In the genomic region with DNA sequence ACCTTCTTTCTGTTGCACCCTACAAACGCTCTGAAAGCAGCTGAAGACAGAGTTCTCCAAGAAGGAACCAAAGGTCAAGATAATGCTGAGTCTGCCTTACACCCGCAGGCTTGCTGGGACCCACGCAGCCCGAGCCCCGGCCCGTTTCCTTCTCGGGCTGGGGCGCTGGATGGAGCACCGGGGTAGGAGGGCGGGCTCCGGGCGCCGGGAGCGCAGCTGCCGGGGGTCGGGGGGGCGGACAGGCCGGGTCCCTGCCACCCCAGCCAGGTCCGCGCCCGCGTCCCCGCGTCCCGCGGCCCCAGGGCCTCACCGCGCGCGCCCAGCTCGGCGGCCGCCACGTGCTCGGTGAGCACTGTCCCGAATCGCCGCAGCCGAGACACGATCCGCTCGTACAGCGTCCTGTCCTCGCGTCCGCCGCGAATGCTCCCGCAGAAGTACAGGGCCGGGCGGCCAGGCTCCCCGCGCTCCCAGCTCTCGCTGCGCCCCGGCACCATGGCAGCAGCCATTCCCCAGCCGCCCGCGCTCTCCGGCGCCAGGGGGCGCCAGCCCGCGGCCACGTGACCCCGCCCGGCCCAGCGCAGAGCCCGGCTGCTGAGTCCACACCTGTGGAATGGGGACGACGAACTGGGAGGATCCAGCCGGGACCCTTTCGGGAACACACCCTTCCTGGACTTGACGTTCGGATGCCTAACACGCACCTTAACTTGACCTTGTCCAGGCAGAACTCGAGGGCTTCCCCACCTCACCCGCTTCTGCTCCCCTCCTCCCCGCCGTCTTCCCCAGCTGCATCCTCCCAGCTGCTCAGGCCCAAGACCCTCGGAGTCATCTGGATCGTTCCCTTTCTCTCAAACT, we compare ENCODE assay signal across 8 cellular contexts. TPM values are rescaled to one million over a fixed set of nuclear protein-coding genes. Genes with fewer than 3 reads are reported as not detected.
DNase-seq lines count a peak whose midpoint lies in the region; ATAC-seq lines count a peak whose summit lies in the region.

A gene with protein sequence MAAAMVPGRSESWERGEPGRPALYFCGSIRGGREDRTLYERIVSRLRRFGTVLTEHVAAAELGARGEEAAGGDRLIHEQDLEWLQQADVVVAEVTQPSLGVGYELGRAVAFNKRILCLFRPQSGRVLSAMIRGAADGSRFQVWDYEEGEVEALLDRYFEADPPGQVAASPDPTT (minus strand): TSS at position 531 of the 852 bp plus-strand sequence. CDS start 25 bp downstream, at position 506.

- DNase-seq in AG08395 (ENCODE audit: low spot score) (peak; percentile 86), NCI-H748 (lab: John Stamatoyannopoulos, UW; ENCODE audit: unreplicated experiment) (peak; percentile 80), mesenchymal stem cell (peak; percentile 53)
- peak; percentile 71 for DNase-seq in stimulated activated CD8-positive, alpha-beta memory T cell treated with anti-CD3 and anti-CD28 coated beads, Interleukin-12 subunit alpha, Interleukin-12 subunit beta, amount 100 ng/mL, for 4 hours (ENCODE audit: low read depth)

- H2AK5ac ChIP-seq in mesenchymal stem cell (ENCODE audit: low read length, severe bottlenecking): no peak within 1 kb of the TSS

- H4K91ac ChIP-seq in mesenchymal stem cell (ENCODE audit: low read length): peak within 1 kb of the TSS; percentile 88

- no peaks in the 10 kb centered on the region for H3K4me1 ChIP-seq in endocrine pancreas (ENCODE audit: control insufficient read depth, insufficient read depth, low read length)
- H3K4me1 ChIP-seq in mesenchymal stem cell (ENCODE audit: control insufficient read depth, insufficient read depth, low read depth, low read length): peaks cover 4% of the 10 kb centered on the region

- H3K9me3 ChIP-seq in endocrine pancreas (ENCODE audit: control insufficient read depth, low read length) (no peaks in the 10 kb centered on the region), mesenchymal stem cell (ENCODE audit: control insufficient read depth, low read length) (no peaks in the 10 kb centered on the region)

- CTCF ChIA-PET in activated CD8-positive, alpha-beta memory T cell treated with anti-CD3 and anti-CD28 coated beads for 36 hours (lab: Charles Lee): interaction anchor here (0.6 to 2.2 kb wide), 19 partner anchors 9 to 241 kb away, joined by 3 to 17 read pairs (median 4); a partner anchor contains a TSS

- H2BK15ac ChIP-seq in mesenchymal stem cell (ENCODE audit: low read depth, poor library complexity, severe bottlenecking): peak within 1 kb of the TSS; percentile 12

- peak within 1 kb of the TSS; percentile 34 to 54 for H3K4ac ChIP-seq in mesenchymal stem cell (ENCODE audit: low read depth in 1 of 2, low read length in 2 of 2)

- H3K4me3 ChIP-seq in endocrine pancreas (ENCODE audit: control insufficient read depth, insufficient read depth, low read length) (peak within 1 kb of the TSS; percentile 7), mesenchymal stem cell (ENCODE audit: insufficient read depth in 1 of 2, low read depth in 1 of 2, low read length in 2 of 2) (peak within 1 kb of the TSS; percentile 74 to 82)

- peak within 1 kb of the TSS in 1 of 2 experiments; percentile 29 for H2BK12ac ChIP-seq in mesenchymal stem cell (ENCODE audit: low read length in 2 of 2)

- peak within 1 kb of the TSS; percentile 44 for H3K9ac ChIP-seq in endocrine pancreas (ENCODE audit: control insufficient read depth, insufficient read depth, low read length)
- H3K9ac ChIP-seq in mesenchymal stem cell (ENCODE audit: low read length): peak within 1 kb of the TSS; percentile 84

- no peak within 1 kb of the TSS for H2BK5ac ChIP-seq in mesenchymal stem cell (ENCODE audit: low read depth, low read length, poor library complexity, severe bottlenecking)

- H3K23ac ChIP-seq in mesenchymal stem cell (ENCODE audit: low read length in 2 of 2): no peak within 1 kb of the TSS

- peak within 1 kb of the TSS; percentile 94 for H4K8ac ChIP-seq in mesenchymal stem cell (ENCODE audit: low read length)

- peak within 1 kb of the TSS in 1 of 2 experiments; percentile 50 for H3K14ac ChIP-seq in mesenchymal stem cell (ENCODE audit: low read length in 2 of 2)

- peak within 1 kb of the TSS; percentile 88 for H2AFZ ChIP-seq in mesenchymal stem cell (ENCODE audit: low read depth, low read length)

- peak; percentile 71 for ATAC-seq in GM18520 (IDR thresholded peaks at IDR 0.05; ENCODE audit: unreplicated experiment)
- ATAC-seq in HG03097 (IDR thresholded peaks at IDR 0.05; ENCODE audit: low FRiP score, unreplicated experiment): peak; percentile 62

- H2BK120ac ChIP-seq in mesenchymal stem cell (ENCODE audit: low read depth, low read length): peak within 1 kb of the TSS; percentile 54

- no peaks in the 10 kb centered on the region for H3K36me3 ChIP-seq in endocrine pancreas (ENCODE audit: control insufficient read depth, insufficient read depth, low read length)
- peaks cover 12 to 14% of the 10 kb centered on the region in 2 experiments for H3K36me3 ChIP-seq in mesenchymal stem cell (ENCODE audit: control insufficient read depth in 1 of 2, insufficient read depth in 2 of 2, low read depth in 1 of 2, low read length in 2 of 2)

- WGBS in mesenchymal stem cell: 5% methylated on average over 56 of the region's 82 CpGs

- no peaks in the 10 kb centered on the region for H3K27me3 ChIP-seq in endocrine pancreas (ENCODE audit: control insufficient read depth, insufficient read depth, low read length)
- H3K27me3 ChIP-seq in mesenchymal stem cell (ENCODE audit: control insufficient read depth in 1 of 2, insufficient read depth in 1 of 2, low read length in 2 of 2): peaks cover 16 to 28% of the 10 kb centered on the region in 2 experiments

- peak within 1 kb of the TSS; percentile 66 for H3K4me2 ChIP-seq in mesenchymal stem cell (ENCODE audit: low read length, poor library complexity, severe bottlenecking)

- H3K79me1 ChIP-seq in mesenchymal stem cell (replicated peaks; ENCODE audit: low read length, poor library complexity, severe bottlenecking): no peaks in the 10 kb centered on the region

- peak within 1 kb of the TSS; percentile 85 to 93 for H3K18ac ChIP-seq in mesenchymal stem cell (ENCODE audit: low read depth in 1 of 2, low read length in 2 of 2)

- H3K27ac ChIP-seq in mesenchymal stem cell (ENCODE audit: low read length, poor library complexity, severe bottlenecking): no peak within 1 kb of the TSS

- POLR2A ChIA-PET in activated CD8-positive, alpha-beta memory T cell treated with anti-CD3 and anti-CD28 coated beads for 36 hours (lab: Charles Lee): interaction anchor here (0.5 to 1.7 kb wide), 7 partner anchors 9 to 198 kb away, joined by 3 to 8 read pairs (median 3); a partner anchor contains a TSS

RNA-seq across cellular contexts. Expression of the gene that starts here (rescaled TPM):
- 10 to 100 TPM; 66.1 to 68.2 TPM for total RNA-seq in activated CD8-positive, alpha-beta memory T cell treated with anti-CD3 and anti-CD28 coated beads for 36 hours
- 58.5 TPM for polyA plus RNA-seq in mesenchymal stem cell (2013, experiment 1 of 2)
- 60.4 TPM for polyA plus RNA-seq in mesenchymal stem cell (2013, experiment 2 of 2)
